Comparison of ENCODE assay signal across 9 cellular contexts in genomic region chr3:71065764-71066013, GRCh38.
DNase-seq lines count a peak whose midpoint lies in the region; ATAC-seq and TF ChIP-seq lines count a peak whose summit lies in the region.
"Had no signal": no experiment of that assay in that cellular context is flagged by ENCODE, and none has a peak within 500 bp of the region (broad histone marks: within the 10 kb centered on the region; RNA-seq: fewer than 3 reads in every experiment).

No MANE protein-coding gene starts in this region.

- no peaks in the 10 kb centered on the region for H3K36me3 ChIP-seq in SK-N-SH (replicated peaks in 1 of 2; ENCODE audit: control insufficient read depth in 1 of 2, insufficient read depth in 2 of 2, low read length in 1 of 2)
- H3K36me3 ChIP-seq in iPS-20b (ENCODE audit: insufficient read depth, low read depth, low read length): no peaks in the 10 kb centered on the region

- no peak for TF ChIP-seq EP300 in SK-N-SH (IDR thresholded peaks at IDR 0.05; ENCODE audit: borderline replicate concordance in 1 of 2, low read depth in 1 of 2, low read length in 1 of 2)

- 75% methylated on average over 4 of the region's 4 CpGs for WGBS in SK-N-SH (ENCODE audit: low lambda C conversion rate)

- H3K9me3 ChIP-seq in SK-N-SH (no peaks in the 10 kb centered on the region), iPS-20b (ENCODE audit: insufficient read depth, low read depth, low read length) (no peaks in the 10 kb centered on the region)

- no peaks in the 10 kb centered on the region for H4K20me1 ChIP-seq in SK-N-SH (ENCODE audit: insufficient read depth)

- peak overlapping the region; percentile 95 for H3K27ac Mint-ChIP-seq in activated CD8-positive, alpha-beta T cell treated with anti-CD3 and anti-CD28 coated beads, Interleukin-2, amount 10 ng/mL, durations not matched to agents 7 days and 5 days
- peak overlapping the region; percentile 95 for H3K27ac Mint-ChIP-seq in stimulated activated naive B cell treated with anti-CD40 and anti-IgM and Interleukin-4, amounts not matched to agents 10 μg/mL and 1 μg/mL and 100 μg/mL, for 72 hours

- H3K9ac ChIP-seq in SK-N-SH (peak overlapping the region; percentile 90), iPS-20b (ENCODE audit: low read depth, low read length) (peak overlapping the region; percentile 75; the same call in 1 of the 2 replicates)

- DNase-seq in SK-N-SH (no peak), SK-N-DZ (ENCODE audit: low spot score) (no peak), COLO829 (ENCODE audit: low spot score) (no peak)
- DNase-seq in activated CD8-positive, alpha-beta T cell treated with anti-CD3 and anti-CD28 coated beads, Interleukin-2, amount 10 ng/mL, durations not matched to agents 7 days and 5 days: no peak
- DNase-seq in stimulated activated naive B cell treated with anti-CD40 and anti-IgM and Interleukin-4, amounts not matched to agents 10 μg/mL and 1 μg/mL and 100 μg/mL, for 72 hours: no peak

- H3K4me2 ChIP-seq in SK-N-SH: peak overlapping the region; percentile 82

- POLR2A ChIA-PET in SK-N-SH (lab: Yijun Ruan, JAX): no interaction called here
- POLR2A ChIA-PET in activated CD8-positive, alpha-beta T cell treated with anti-CD3 and anti-CD28 coated beads, Interleukin-2, amount 10 ng/mL, durations not matched to agents 7 days and 5 days (lab: Charles Lee): interaction anchor here (0.6 to 6.0 kb wide), 7 partner anchors 15 to 324 kb away, joined by 3 to 47 read pairs (median 7); no protein-coding TSS in a partner anchor

- peak overlapping the region; percentile 86 for H3K4me3 Mint-ChIP-seq in activated CD8-positive, alpha-beta T cell treated with anti-CD3 and anti-CD28 coated beads, Interleukin-2, amount 10 ng/mL, durations not matched to agents 7 days and 5 days
- H3K4me3 Mint-ChIP-seq in stimulated activated naive B cell treated with anti-CD40 and anti-IgM and Interleukin-4, amounts not matched to agents 10 μg/mL and 1 μg/mL and 100 μg/mL, for 72 hours: peak overlapping the region; percentile 90 to 91

- H3K27me3 Mint-ChIP-seq in activated CD8-positive, alpha-beta T cell treated with anti-CD3 and anti-CD28 coated beads, Interleukin-2, amount 10 ng/mL, durations not matched to agents 7 days and 5 days (ENCODE audit: low read depth): no peaks in the 10 kb centered on the region
- no peaks in the 10 kb centered on the region for H3K27me3 Mint-ChIP-seq in stimulated activated naive B cell treated with anti-CD40 and anti-IgM and Interleukin-4, amounts not matched to agents 10 μg/mL and 1 μg/mL and 100 μg/mL, for 72 hours

- H3K4me1 Mint-ChIP-seq in activated CD8-positive, alpha-beta T cell treated with anti-CD3 and anti-CD28 coated beads, Interleukin-2, amount 10 ng/mL, durations not matched to agents 7 days and 5 days (ENCODE audit: low read depth): peaks cover 64% of the 10 kb centered on the region
- H3K4me1 Mint-ChIP-seq in stimulated activated naive B cell treated with anti-CD40 and anti-IgM and Interleukin-4, amounts not matched to agents 10 μg/mL and 1 μg/mL and 100 μg/mL, for 72 hours: peaks cover 37 to 47% of the 10 kb centered on the region in 2 donors

- no peak for TF ChIP-seq RAD21 in SK-N-SH (IDR thresholded peaks at IDR 0.05; ENCODE audit: low read length)

- no peak overlapping the region; the same call in 1 of the 2 replicates for H2AFZ ChIP-seq in SK-N-SH (ENCODE audit: low read depth)

- no peak for TF ChIP-seq CTCF in SK-N-SH (IDR thresholded peaks at IDR 0.05)

- H3K79me2 ChIP-seq in SK-N-SH (ENCODE audit: insufficient read depth): peaks cover 76% of the 10 kb centered on the region

- H3K9me3 Mint-ChIP-seq in activated CD8-positive, alpha-beta T cell treated with anti-CD3 and anti-CD28 coated beads, Interleukin-2, amount 10 ng/mL, durations not matched to agents 7 days and 5 days (ENCODE audit: insufficient read depth): no peaks in the 10 kb centered on the region
- H3K9me3 Mint-ChIP-seq in stimulated activated naive B cell treated with anti-CD40 and anti-IgM and Interleukin-4, amounts not matched to agents 10 μg/mL and 1 μg/mL and 100 μg/mL, for 72 hours: no peaks in the 10 kb centered on the region

- ATAC-seq in SK-N-SH treated with all-trans-retinoic acid at 6 μM for 48 hours (no peak), GM21737 (IDR thresholded peaks at IDR 0.05; ENCODE audit: unreplicated experiment) (no peak)
- no peak for ATAC-seq in activated CD8-positive, alpha-beta T cell treated with anti-CD3 and anti-CD28 coated beads, Interleukin-2, amount 10 ng/mL, durations not matched to agents 7 days and 5 days
- ATAC-seq in stimulated activated naive B cell treated with anti-CD40 and anti-IgM and Interleukin-4, amounts not matched to agents 10 μg/mL and 1 μg/mL and 100 μg/mL, for 72 hours (replicated peaks): no peak

- CTCF ChIA-PET in SK-N-SH (lab: Yijun Ruan, JAX): no interaction called here
- CTCF ChIA-PET in activated CD8-positive, alpha-beta T cell treated with anti-CD3 and anti-CD28 coated beads, Interleukin-2, amount 10 ng/mL, durations not matched to agents 7 days and 5 days (lab: Charles Lee): interaction anchor here (1.0 to 6.8 kb wide), 3 partner anchors 15 to 446 kb away, joined by 3 to 53 read pairs (median 3); no protein-coding TSS in a partner anchor

- H3K9me2 ChIP-seq in SK-N-SH: no peaks in the 10 kb centered on the region

- H3F3A ChIP-seq in SK-N-SH (replicated peaks; ENCODE audit: insufficient read depth): peaks cover 28% of the 10 kb centered on the region

- peaks cover 25 to 28% of the 10 kb centered on the region in 2 experiments; a peak in 3 of 4 replicates for H3K4me1 ChIP-seq in SK-N-SH (ENCODE audit: control insufficient read depth in 1 of 2, insufficient read depth in 2 of 2, low read depth in 1 of 2, low read length in 1 of 2)
- peaks cover 56% of the 10 kb centered on the region for H3K4me1 ChIP-seq in iPS-20b (ENCODE audit: insufficient read depth, low read length)

- H3K4me3 ChIP-seq in SK-N-SH (ENCODE audit: low read depth in 2 of 2, low read length in 1 of 2) (peak overlapping the region; percentile 69 to 70), iPS-20b (ENCODE audit: low read length) (peak overlapping the region; percentile 76)

- H3K27ac ChIP-seq in SK-N-SH (ENCODE audit: low read depth in 2 of 2, low read length in 1 of 2) (peak overlapping the region in 1 of 2 experiments; percentile 92; a peak in 2 of 4 replicates), iPS-20b (ENCODE audit: low read length) (no peak overlapping the region)
- H3K27ac ChIP-seq: 22Rv1 had no signal

- peaks cover 7% of the 10 kb centered on the region for H3K36me3 Mint-ChIP-seq in activated CD8-positive, alpha-beta T cell treated with anti-CD3 and anti-CD28 coated beads, Interleukin-2, amount 10 ng/mL, durations not matched to agents 7 days and 5 days (ENCODE audit: low read depth)
- H3K36me3 Mint-ChIP-seq in stimulated activated naive B cell treated with anti-CD40 and anti-IgM and Interleukin-4, amounts not matched to agents 10 μg/mL and 1 μg/mL and 100 μg/mL, for 72 hours: peaks cover 3 to 13% of the 10 kb centered on the region in 2 donors

- no peaks in the 10 kb centered on the region for H3K27me3 ChIP-seq in SK-N-SH (ENCODE audit: insufficient read depth)
- H3K27me3 ChIP-seq in iPS-20b (ENCODE audit: insufficient read depth, low read length): peaks cover 42% of the 10 kb centered on the region; the same call in 1 of the 2 replicates

TF ChIP-seq in SK-N-SH, 30 proteins besides CTCF, POLR2A, EP300 and RAD21 (continues in another document):
- TF ChIP-seq JUND (IDR thresholded peaks at IDR 0.05) (no peak), SMC3 (IDR thresholded peaks at IDR 0.05; ENCODE audit: low read depth, low read length) (no peak), RXRA (IDR thresholded peaks at IDR 0.05; ENCODE audit: borderline replicate concordance, low read depth) (no peak), FOXJ3 (CRISPR knock-in tag; IDR thresholded peaks at IDR 0.05) (no peak), USF2 (IDR thresholded peaks at IDR 0.05; ENCODE audit: borderline replicate concordance, low read depth, low read length) (no peak), NRF1 (IDR thresholded peaks at IDR 0.05; ENCODE audit: low read depth, low read length) (no peak), MAX (IDR thresholded peaks at IDR 0.05; ENCODE audit: low read depth) (no peak), GATA2 (CRISPR knock-in tag; IDR thresholded peaks at IDR 0.05) (no peak), ELF1 (IDR thresholded peaks at IDR 0.05) (no peak)

TF ChIP-seq in SK-N-SH treated with all-trans-retinoic acid at 6 μM for 48 hours, 23 proteins besides CTCF, POLR2A, EP300 and RAD21:
- no peak for TF ChIP-seq PATZ1 (CRISPR knock-in tag; IDR thresholded peaks at IDR 0.05; ENCODE audit: borderline replicate concordance)
- TF ChIP-seq ESRRG (CRISPR knock-in tag; IDR thresholded peaks at IDR 0.05): no peak
- TF ChIP-seq ZNF565 (CRISPR knock-in tag; conservative IDR thresholded peaks at IDR 0.05; ENCODE audit: low read depth): no peak
- TF ChIP-seq TOX (CRISPR knock-in tag; IDR thresholded peaks at IDR 0.05; ENCODE audit: borderline replicate concordance): no peak
- no peak for TF ChIP-seq ZNF70 (CRISPR knock-in tag; IDR thresholded peaks at IDR 0.05)
TF ChIP-seq in SK-N-SH treated with all-trans-retinoic acid at 6 μM for 48 hours: peak in this region for 0.
